ENCODE assay signal across 1 cellular context in genomic region chr6:25318589-25318988, GRCh38.
TF ChIP-seq lines count a peak whose summit lies in the region.

No MANE protein-coding gene starts in this region.

TF ChIP-seq in GM23338, 12 proteins besides CTCF, POLR2A, EP300 and RAD21 (continued from another document):
- no peak for TF ChIP-seq REST (IDR thresholded peaks at IDR 0.05; ENCODE audit: unreplicated experiment)
TF ChIP-seq in GM23338: peak in this region for 0.
